ENCODE assay signal across 10 cellular contexts in genomic region chr6:90107721-90108364, GRCh38.
A peak's percentile ranks its signal among the peaks of the same experiment; 100 is the strongest.
DNase-seq lines count a peak whose midpoint lies in the region; ATAC-seq and TF ChIP-seq lines count a peak whose summit lies in the region.
"Had no signal": no experiment of that assay in that cellular context is flagged by ENCODE, and none has a peak within 500 bp of the region (broad histone marks: within the 10 kb centered on the region; RNA-seq: fewer than 3 reads in every experiment).

No MANE protein-coding gene starts in this region.

- intact Hi-C loops in spleen (cut with DNase I; ENCODE audit: low total_unique reads) (no loop called here), sciatic nerve (cut with DNase I) (no loop called here)

- peaks cover 0 to 7% (median 2%) of the 10 kb centered on the region in 8 donors for H3K9me3 ChIP-seq in spleen

- H3K9me3 Mint-ChIP-seq in naive thymus-derived CD8-positive, alpha-beta T cell, result peaks cover 0 to 15% (median 2%) of the 10 kb centered on the region in 9 donors

- 50 to 75% (median 56%) methylated on average over 4 of the region's 4 CpGs for WGBS in spleen, 5 donors

- peak overlapping the region; percentile 30 to 91 (median 62) for H3K27ac Mint-ChIP-seq in naive thymus-derived CD8-positive, alpha-beta T cell
- H3K27ac Mint-ChIP-seq: nephron had no signal

- DNase-seq in naive thymus-derived CD8-positive, alpha-beta T cell, result no peak
- DNase-seq in NCI-H748 (lab: John Stamatoyannopoulos, UW; ENCODE audit: unreplicated experiment), result no peak
- no peak for DNase-seq in spleen
- no peak for DNase-seq in AML-193 (lab: John Stamatoyannopoulos, UW)
- no peak for DNase-seq in sciatic nerve (ENCODE audit: low spot score)
- DNase-seq: NCI-H510A had no signal

- H3K27me3 Mint-ChIP-seq in naive thymus-derived CD8-positive, alpha-beta T cell, result no peaks in the 10 kb centered on the region

- no peak for TF ChIP-seq POLR2A in spleen (IDR thresholded peaks at IDR 0.05)

- peak; percentile 97 for ATAC-seq in GM18873 (IDR thresholded peaks at IDR 0.05; ENCODE audit: low FRiP score, unreplicated experiment)
- peak; percentile 89 for ATAC-seq in GM21786 (IDR thresholded peaks at IDR 0.05; ENCODE audit: unreplicated experiment)
- ATAC-seq in HG03571 (IDR thresholded peaks at IDR 0.05; ENCODE audit: unreplicated experiment), result peak; percentile 93
- peak; percentile 27 to 28 for ATAC-seq in naive thymus-derived CD8-positive, alpha-beta T cell
- no peak for ATAC-seq in sciatic nerve

- H3K36me3 ChIP-seq in spleen, result no peaks in the 10 kb centered on the region

- H3K36me3 Mint-ChIP-seq in naive thymus-derived CD8-positive, alpha-beta T cell, result peaks cover 9 to 20% (median 14%) of the 10 kb centered on the region in 3 donors

- peaks cover 45 to 95% (median 94%) of the 10 kb centered on the region in 4 donors for H3K4me1 Mint-ChIP-seq in naive thymus-derived CD8-positive, alpha-beta T cell
- H3K4me1 Mint-ChIP-seq: nephron had no signal

- no peaks in the 10 kb centered on the region for H3K27me3 ChIP-seq in spleen (replicated peaks in 1 of 7)

- H3K27ac ChIP-seq in spleen, result peak overlapping the region in 2 of 8 donors; percentile 13 to 24

- peaks cover 0 to 85% (median 35%) of the 10 kb centered on the region in 6 donors for H3K4me1 ChIP-seq in spleen

- POLR2A ChIA-PET in naive thymus-derived CD8-positive, alpha-beta T cell (lab: Charles Lee), result interaction anchor here (0.5 to 1.1 kb wide), 4 partner anchors 10 to 630 kb away, joined by 3 read pairs; no protein-coding TSS in a partner anchor

- no peak overlapping the region for H3K4me3 ChIP-seq in spleen

- no peak for TF ChIP-seq CTCF in spleen (IDR thresholded peaks at IDR 0.05 in 8 of 11, conservative IDR thresholded peaks at IDR 0.05 in 3 of 11)

- peak overlapping the region in 9 of 10 donors; percentile 16 to 64 (median 49) for H3K4me3 Mint-ChIP-seq in naive thymus-derived CD8-positive, alpha-beta T cell
- H3K4me3 Mint-ChIP-seq: nephron had no signal
